In the genomic region with DNA sequence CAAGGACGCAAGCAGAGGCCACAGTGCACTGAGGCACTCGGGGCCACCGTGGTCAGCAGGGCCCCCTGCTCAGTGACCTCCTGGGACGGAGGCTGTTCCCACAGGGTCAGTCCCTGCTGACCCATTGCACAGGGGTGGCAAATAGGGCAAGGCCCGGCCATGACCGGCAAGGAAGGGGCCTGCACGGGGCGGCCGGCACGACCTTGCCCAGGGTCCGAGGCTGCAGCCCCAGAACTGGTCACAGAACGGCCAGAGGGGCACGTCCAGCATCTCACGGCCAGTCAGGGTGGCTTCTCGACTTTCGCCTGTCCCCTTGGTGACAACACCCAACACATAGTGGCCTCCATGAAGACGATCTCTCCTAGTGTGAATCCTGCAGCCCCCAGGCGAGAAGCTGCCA, we compare ENCODE assay signal across 25 cellular contexts. TPM values are rescaled to one million over a fixed set of nuclear protein-coding genes. Genes with fewer than 3 reads are reported as not detected.
"Had no signal": no experiment of that assay in that cellular context is flagged by ENCODE, and none has a peak within 500 bp of the region (broad histone marks: within the 10 kb centered on the region; RNA-seq: fewer than 3 reads in every experiment).

No MANE protein-coding gene starts in this region.

- FAIRE-seq: HepG2 had no signal

- DNase-seq: activated CD4-positive, alpha-beta T cell treated with anti-CD3 and anti-CD28 coated beads for 4 hours; activated CD4-positive, alpha-beta T cell treated with anti-CD3 and anti-CD28 coated beads, Interleukin-2, amount 50 U/mL, for 4 hours; activated CD8-positive, alpha-beta memory T cell treated with anti-CD3 and anti-CD28 coated beads, Interleukin-2, amount 50 U/mL, for 48 hours; activated CD8-positive, alpha-beta T cell treated with anti-CD3 and anti-CD28 coated beads, Interleukin-2, amount 10 ng/mL, durations not matched to agents 7 days and 5 days; activated naive CD4-positive, alpha-beta T cell; activated T-cell treated with anti-CD3 and anti-CD28 coated beads, Interleukin-2, amount 50 U/mL, for 1 hour; amygdala; brain microvascular endothelial cell; MV-4-11; NCI-H1092 treated with DMSO at 0.1 percent for 48 hours; NCI-H1436; NCI-H1694 treated with DMSO at 0.1 percent for 48 hours; NCI-H2029 treated with DMSO at 0.1 percent for 48 hours; NCI-H345; NCI-H510A; NCI-H69; NK-92 treated with Interleukin-12 subunit alpha and Interleukin-12 subunit beta, amount 100 ng/mL, for 24 hours; OCI-M1; SHP77 treated with DMSO at 0.1 percent for 48 hours had no signal

- H3K9ac ChIP-seq: KMS-11 had no signal

- H3K27me3 ChIP-seq: brain microvascular endothelial cell had no signal

- H3K27ac ChIP-seq: brain microvascular endothelial cell, KMS-11 had no signal

- H3K36me3 ChIP-seq: brain microvascular endothelial cell had no signal

- ATAC-seq: activated CD4-positive, CD25-positive, alpha-beta regulatory T cell treated with anti-CD3 and anti-CD28 coated beads, Interleukin-2, amount 50 U/mL, for 24 hours; activated CD8-positive, alpha-beta T cell treated with anti-CD3 and anti-CD28 coated beads, Interleukin-2, amount 10 ng/mL, durations not matched to agents 7 days and 5 days; Panc1 had no signal

RNA-seq across cellular contexts. Expression of a gene that starts 27.6 kb away (rescaled TPM):
- total RNA-seq: activated CD8-positive, alpha-beta T cell treated with anti-CD3 and anti-CD28 coated beads, Interleukin-2, amount 10 ng/mL, durations not matched to agents 7 days and 5 days; HepG2; MCF 10A; SK-MEL-5 had no signal
- polyA plus RNA-seq: HepG2 had no signal
